ENCODE assay signal across 20 cellular contexts in the genomic region with DNA sequence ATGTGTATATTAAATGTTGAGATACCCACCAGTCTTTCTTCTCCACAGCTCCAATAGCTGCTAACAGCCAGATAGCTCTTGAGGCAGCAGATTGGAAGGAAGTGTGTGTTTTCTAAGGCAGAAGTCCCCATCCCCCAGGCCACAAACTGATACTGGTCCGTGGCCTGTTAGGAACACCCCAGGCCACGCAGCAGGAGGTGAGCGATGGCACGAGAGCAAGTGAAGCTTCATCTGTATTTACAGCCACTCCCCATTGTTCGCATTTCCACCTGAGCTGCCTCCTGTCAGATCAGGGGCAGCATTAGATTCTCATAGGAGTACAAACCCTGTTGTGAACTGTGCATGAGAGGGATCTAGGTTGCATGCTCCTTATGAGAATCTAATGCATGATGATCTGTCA. TPM values are rescaled to one million over a fixed set of nuclear protein-coding genes. Genes with fewer than 3 reads are reported as not detected.
"Had no signal": no experiment of that assay in that cellular context is flagged by ENCODE, and none has a peak within 500 bp of the region (broad histone marks: within the 10 kb centered on the region; RNA-seq: fewer than 3 reads in every experiment).

No MANE protein-coding gene starts in this region.

- DNase-seq: cortex of kidney; effector memory CD8-positive, alpha-beta T cell; erythroblast; hypothalamus; left ventricle myocardium superior; lower lobe of right lung; natural killer cell; pancreas; right lobe of liver; small intestine; stimulated activated CD4-positive, alpha-beta T cell treated with anti-CD3 and anti-CD28 coated beads, Interleukin-15, amount 100 ng/mL, for 24 hours; stimulated activated CD4-positive, alpha-beta T cell treated with anti-CD3 and anti-CD28 coated beads, Interleukin-2, amount 100 ng/mL, for 48 hours; stimulated activated naive B cell treated with anti-CD40 and anti-IgM and Interleukin-4, amounts not matched to agents 10 μg/mL and 1 μg/mL and 100 μg/mL, for 72 hours; upper lobe of right lung had no signal

- H3K4me3 ChIP-seq: lower lobe of right lung, pancreas, right lobe of liver, thoracic aorta, tibial nerve, upper lobe of right lung, vagina had no signal

- H3K4me1 ChIP-seq: lower lobe of right lung, pancreas, right lobe of liver, tibial nerve, upper lobe of right lung, vagina had no signal

- H3K27me3 ChIP-seq: neutrophil, pancreas, right lobe of liver, tibial nerve, vagina had no signal

- H3K27ac ChIP-seq: lower lobe of right lung, neutrophil, pancreas, right lobe of liver, thoracic aorta, tibial nerve, upper lobe of right lung, vagina had no signal

- H3K9me3 ChIP-seq: lower lobe of right lung, neutrophil, pancreas, right lobe of liver, thoracic aorta, tibial nerve, upper lobe of right lung, vagina had no signal

- H3K36me3 ChIP-seq: lower lobe of right lung, neutrophil, pancreas, right lobe of liver, thoracic aorta, tibial nerve, upper lobe of right lung, vagina had no signal

RNA-seq across cellular contexts. Expression of gene CCDC73, which starts 12.7 kb away (rescaled TPM):
- polyA plus RNA-seq: keratinocyte, pancreas had no signal

RNA-seq across cellular contexts. Expression of gene PRRG4, which starts 48.0 kb away (rescaled TPM):
- polyA plus RNA-seq: neural cell had no signal
